9 cellular contexts compared by ENCODE assay signal in genomic region chr9:127449332-127449966, GRCh38. TPM values are rescaled to one million over a fixed set of nuclear protein-coding genes. Genes with fewer than 3 reads are reported as not detected.
DNase-seq lines count a peak whose midpoint lies in the region; ATAC-seq, FAIRE-seq and TF ChIP-seq lines count a peak whose summit lies in the region.
"Had no signal": no experiment of that assay in that cellular context is flagged by ENCODE, and none has a peak within 500 bp of the region (broad histone marks: within the 10 kb centered on the region; RNA-seq: fewer than 3 reads in every experiment).

No MANE protein-coding gene starts in this region.

- H4K20me1 ChIP-seq in PC-3 (ENCODE audit: low read length), result peaks cover 50% of the 10 kb centered on the region
- peaks cover 20 to 27% of the 10 kb centered on the region in 2 experiments for H4K20me1 ChIP-seq in H1 (replicated peaks in 1 of 2; ENCODE audit: control insufficient read depth in 1 of 2, insufficient read depth in 2 of 2, low read length in 2 of 2)

- no peaks in the 10 kb centered on the region for H3K27me3 Mint-ChIP-seq in osteocyte (ENCODE audit: unreplicated experiment)

- intact Hi-C loops in PC-3 (cut with micrococcal nuclease), result no loop called here

- peak overlapping the region; percentile 78; the same call in 1 of the 2 replicates for H3K27ac ChIP-seq in PC-3 (ENCODE audit: low read length)
- H3K27ac ChIP-seq in H1 (ENCODE audit: low read depth, low read length), result peak overlapping the region; percentile 56

- no peak for TF ChIP-seq CTCF in PC-3 (conservative IDR thresholded peaks at IDR 0.05; ENCODE audit: low read depth, low read length)
- TF ChIP-seq CTCF in H1 (IDR thresholded peaks at IDR 0.05; ENCODE audit: control extremely low read depth in 1 of 3, insufficient read depth in 1 of 3, low read depth in 1 of 3, low read length in 3 of 3), result no peak
- TF ChIP-seq CTCF in osteocyte (IDR thresholded peaks at IDR 0.05), result no peak

- no peak overlapping the region for H3K56ac ChIP-seq in H1 (replicated peaks; ENCODE audit: insufficient read length, low read depth, low read length)

- no peaks in the 10 kb centered on the region for H3K9me2 ChIP-seq in PC-3 (replicated peaks; ENCODE audit: low read length)

- H2BK12ac ChIP-seq in H1 (ENCODE audit: low read depth, low read length), result no peak overlapping the region

- H3K9ac ChIP-seq in PC-3 (ENCODE audit: low read length) (peak overlapping the region; percentile 98), H1 (replicated peaks in 1 of 4; ENCODE audit: extremely low read depth in 1 of 4, low read depth in 3 of 4, low read length in 3 of 4) (peak overlapping the region; percentile 92 to 99 (median 98))

- BruUV-seq in PC-3 (replicated peaks; lab: Mats Ljungman, UMichigan), result no TSS peak

- peaks cover 13% of the 10 kb centered on the region for H3K4me1 ChIP-seq in PC-3 (ENCODE audit: insufficient read depth, low read length)
- peaks cover 0 to 6% (median 4%) of the 10 kb centered on the region in 4 experiments; a peak in 4 of 7 replicates for H3K4me1 ChIP-seq in H1 (replicated peaks in 1 of 4; ENCODE audit: control insufficient read depth in 3 of 4, insufficient read depth in 4 of 4, low read length in 3 of 4)

- H2BK120ac ChIP-seq in H1 (replicated peaks; ENCODE audit: low read depth, low read length), result no peak overlapping the region

- FAIRE-seq in H1 (lab: Jason Lieb, UNC), result no peak

- DNase-seq in ELR (ENCODE audit: low read depth), result peak; percentile 42
- DNase-seq in PC-3, result no peak
- DNase-seq in H1 (ENCODE audit: low read depth in 1 of 2, low spot score in 2 of 2), result no peak
- DNase-seq in osteocyte (ENCODE audit: extremely low spot score, unreplicated experiment), result no peak
- DNase-seq in DMS79 treated with DMSO at 0.1 percent for 48 hours (lab: John Stamatoyannopoulos, UW), result no peak
- DNase-seq in COLO668 (lab: John Stamatoyannopoulos, UW; ENCODE audit: unreplicated experiment), result no peak
- DNase-seq in MV-4-11 (lab: John Stamatoyannopoulos, UW), result no peak

- no peak overlapping the region for H3K14ac ChIP-seq in H1 (ENCODE audit: insufficient read length)

- CTCF ChIA-PET in PC-3 (lab: Charles Lee) (no interaction called here), H1 (lab: Charles Lee; ENCODE audit: partially characterized antibody) (interaction anchor here (1.2 kb wide), 1 partner anchor 78 kb away, joined by 3 read pairs; no protein-coding TSS in a partner anchor)

- H3K79me2 ChIP-seq in PC-3 (ENCODE audit: low read length) (peaks cover 46% of the 10 kb centered on the region), H1 (ENCODE audit: control insufficient read depth in 1 of 2, insufficient read depth in 2 of 2, low read length in 2 of 2) (peaks cover 17 to 38% of the 10 kb centered on the region in 2 experiments)

- H3K9me3 ChIP-seq in PC-3 (ENCODE audit: low read length), result no peaks in the 10 kb centered on the region
- 0 out of 4 replicates have a peak, but pooled peaks cover 0 to 1% of the 10 kb centered on the region in 2 experiments for H3K9me3 ChIP-seq in H1 (ENCODE audit: insufficient read depth in 2 of 2, low read depth in 1 of 2, low read length in 1 of 2)

- H3K23me2 ChIP-seq in H1 (ENCODE audit: low read depth, low read length), result peaks cover 19% of the 10 kb centered on the region

- peak in 1 of 2 experiments; percentile 65; a peak in 1 of 3 replicates for TF ChIP-seq POLR2A in H1 (IDR thresholded peaks at IDR 0.05; ENCODE audit: control extremely low read depth in 1 of 2, low read depth in 2 of 2, low read length in 2 of 2)

- no peak overlapping the region for H4K91ac ChIP-seq in H1 (replicated peaks; ENCODE audit: insufficient read length, low read length)

- peak overlapping the region; percentile 92 for H3K4me3 Mint-ChIP-seq in osteocyte (ENCODE audit: unreplicated experiment)

- H4K5ac ChIP-seq in H1 (ENCODE audit: insufficient read length, low read depth, low read length), result no peak overlapping the region

- no peak overlapping the region for H2AK5ac ChIP-seq in H1 (ENCODE audit: low read depth, low read length)

- no peaks in the 10 kb centered on the region for H3K9me3 Mint-ChIP-seq in osteocyte (ENCODE audit: unreplicated experiment)

- H2BK5ac ChIP-seq in H1 (ENCODE audit: low read depth, low read length), result peak overlapping the region; percentile 73; the same call in 1 of the 2 replicates

- H3K4me2 ChIP-seq in PC-3 (ENCODE audit: low read length) (peak overlapping the region; percentile 99), H1 (ENCODE audit: insufficient read depth in 1 of 2, low read depth in 2 of 2, low read length in 2 of 2) (peak overlapping the region; percentile 95 to 100)

- POLR2A ChIA-PET in PC-3 (lab: Charles Lee; ENCODE audit: unreplicated experiment) (no interaction called here), H1 (lab: Charles Lee; ENCODE audit: partially characterized antibody) (interaction anchor here (0.7 to 9.0 kb wide), 30 partner anchors 9 to 474 kb away, joined by 3 to 125 read pairs (median 6); partner anchors contain the start of genes SLC2A8, TTC16 and ZNF79)

- H3K36me3 ChIP-seq in PC-3 (ENCODE audit: low read depth, low read length) (peaks cover 46% of the 10 kb centered on the region), H1 (ENCODE audit: control insufficient read depth in 2 of 4, insufficient read depth in 4 of 4, low read length in 3 of 4) (peaks cover 36 to 63% (median 49%) of the 10 kb centered on the region in 4 experiments)

- ATAC-seq in PC-3 (no peak), GM18517 (IDR thresholded peaks at IDR 0.05; ENCODE audit: unreplicated experiment) (no peak)
- ATAC-seq: left lobe of liver had no signal

- peaks cover 40% of the 10 kb centered on the region for H3K4me1 Mint-ChIP-seq in osteocyte (ENCODE audit: unreplicated experiment)

- no peak overlapping the region for H3K23ac ChIP-seq in H1 (ENCODE audit: insufficient read length)

- H3K4ac ChIP-seq in H1 (replicated peaks; ENCODE audit: insufficient read length, low read depth, low read length), result no peak overlapping the region

- WGBS in H1 (ENCODE audit: extremely low coverage in 1 of 2, insufficient coverage in 1 of 2, insufficient read length in 1 of 2, insufficient replicate concordance in 2 of 2, low coverage in 1 of 2, low lambda C conversion rate in 2 of 2, missing lambda C conversion rate in 1 of 2), 2 experiments, result 66% methylated on average over 5 of the region's 5 CpGs; no CpG with 5 or more reads in 1 of the 2 experiments

- H3K27me3 ChIP-seq in PC-3 (ENCODE audit: low read length) (no peaks in the 10 kb centered on the region), H1 (replicated peaks in 1 of 4; ENCODE audit: control insufficient read depth in 3 of 4, extremely low read depth in 1 of 4, insufficient read depth in 3 of 4, low read length in 3 of 4) (no peaks in the 10 kb centered on the region)

- H3F3A ChIP-seq in PC-3 (ENCODE audit: low read length, unreplicated experiment), result peaks cover 7% of the 10 kb centered on the region

- TF ChIP-seq EP300 in H1 (IDR thresholded peaks at IDR 0.05; ENCODE audit: borderline replicate concordance in 1 of 2, low read depth in 2 of 2, low read length in 2 of 2), result no peak

- H4K8ac ChIP-seq in H1 (ENCODE audit: extremely low read depth, insufficient read depth, low read length), result no peak overlapping the region

- H2BK20ac ChIP-seq in H1 (ENCODE audit: low read length), result no peak overlapping the region

- H3K27ac Mint-ChIP-seq in osteocyte (ENCODE audit: unreplicated experiment), result peak overlapping the region; percentile 97

- H3K4me3 ChIP-seq in PC-3 (ENCODE audit: low read length), result peak overlapping the region; percentile 84
- H3K4me3 ChIP-seq in H1 (ENCODE audit: extremely low read depth in 1 of 4, insufficient read depth in 2 of 4, low read depth in 3 of 4, low read length in 4 of 4), result peak overlapping the region; percentile 85 to 99 (median 88)

- H2AFZ ChIP-seq in PC-3 (ENCODE audit: low read length) (no peak overlapping the region), H1 (ENCODE audit: low read length) (no peak overlapping the region)

- H3K79me1 ChIP-seq in H1 (ENCODE audit: low read depth, low read length), result peaks cover 7% of the 10 kb centered on the region; the same call in 1 of the 2 replicates

- H3K36me3 Mint-ChIP-seq in osteocyte (ENCODE audit: unreplicated experiment), result peaks cover 50% of the 10 kb centered on the region

- no peak overlapping the region for H3K18ac ChIP-seq in H1 (ENCODE audit: extremely low read depth, low read length)

- H2BK15ac ChIP-seq in H1 (ENCODE audit: low read length), result no peak overlapping the region

- TF ChIP-seq RAD21 in H1 (IDR thresholded peaks at IDR 0.05 in 1 of 2, conservative IDR thresholded peaks at IDR 0.05 in 1 of 2; ENCODE audit: low read depth in 2 of 2, low read length in 2 of 2), result no peak

RNA-seq across cellular contexts. Expression of gene RPL12, which starts 1.8 kb away (rescaled TPM):
- total RNA-seq in PC-3 (2014; rRNA removed) (1,109 and 1,417 TPM in 2 replicates), osteocyte (1,078 and 1,108 TPM in 2 replicates)
- total RNA-seq in H1 (2021; fragmentation: NEBNext Ultra II Directional; extraction: Animal tissue kit (Norgen Biotek cat#: 25700)), result 1,993 and 2,006 TPM in 2 replicates
- polyA plus RNA-seq in H1 (2011; rRNA removed), result 4,427 and 4,892 TPM in 2 replicates
- 5,729 TPM for polyA plus RNA-seq in H1 (2011; cell fraction: cytosol; rRNA removed)
- polyA plus RNA-seq in H1 (2011; cell fraction: nucleus; rRNA removed), result 1,855 TPM
- 3,132 to 3,522 TPM (median 3,375 TPM) in 4 replicates for polyA plus RNA-seq in H1 (2012, experiment 1 of 2)
- polyA plus RNA-seq in H1 (2012, experiment 2 of 2), result 5,820 TPM
- polyA plus RNA-seq in H1 (2013, experiment 1 of 2), result 3,402 TPM
- 3,308 TPM for polyA plus RNA-seq in H1 (2013, experiment 2 of 2)
- polyA minus RNA-seq in H1 (2011; rRNA and poly(A)+ RNA removed), result 609 and 632 TPM in 2 replicates
- 823 TPM for polyA minus RNA-seq in H1 (2011; cell fraction: cytosol; rRNA and poly(A)+ RNA removed)
- polyA minus RNA-seq in H1 (2011; cell fraction: nucleus; rRNA and poly(A)+ RNA removed), result 843 TPM

RNA-seq across cellular contexts. Expression of gene LRSAM1, which starts 1.9 kb away (rescaled TPM):
- total RNA-seq in PC-3 (2014; rRNA removed), result 9.6 and 11.1 TPM in 2 replicates
- total RNA-seq in H1 (2021; fragmentation: NEBNext Ultra II Directional; extraction: Animal tissue kit (Norgen Biotek cat#: 25700)), result 18.3 and 18.8 TPM in 2 replicates
- 9.7 and 16.2 TPM in 2 replicates for polyA plus RNA-seq in H1 (2011; rRNA removed)
- polyA plus RNA-seq in H1 (2011; cell fraction: cytosol; rRNA removed), result 14.4 TPM
- polyA plus RNA-seq in H1 (2011; cell fraction: nucleus; rRNA removed), result 38.1 TPM
- 13.0 to 19.6 TPM (median 17.2 TPM) in 4 replicates for polyA plus RNA-seq in H1 (2012, experiment 1 of 2)
- 17.2 TPM for polyA plus RNA-seq in H1 (2012, experiment 2 of 2)
- polyA plus RNA-seq in H1 (2013, experiment 1 of 2), result 10.1 TPM
- polyA plus RNA-seq in H1 (2013, experiment 2 of 2), result 9.4 TPM
- 9.7 and 10.9 TPM in 2 replicates for polyA minus RNA-seq in H1 (2011; rRNA and poly(A)+ RNA removed)
- 12.3 TPM for polyA minus RNA-seq in H1 (2011; cell fraction: cytosol; rRNA and poly(A)+ RNA removed)
- polyA minus RNA-seq in H1 (2011; cell fraction: nucleus; rRNA and poly(A)+ RNA removed), result 21.2 TPM
- 23.5 and 26.0 TPM in 2 replicates for total RNA-seq in osteocyte

RNA-seq across cellular contexts. Expression of gene ZNF79, which starts 25.3 kb away (rescaled TPM):
- total RNA-seq in PC-3 (2014; rRNA removed), result 4.9 and 5.8 TPM in 2 replicates
- total RNA-seq in H1 (2021; fragmentation: NEBNext Ultra II Directional; extraction: Animal tissue kit (Norgen Biotek cat#: 25700)), result 7.4 and 7.6 TPM in 2 replicates
- 2.4 and 2.7 TPM in 2 replicates for polyA plus RNA-seq in H1 (2011; rRNA removed)
- 3.0 TPM for polyA plus RNA-seq in H1 (2011; cell fraction: cytosol; rRNA removed)
- polyA plus RNA-seq in H1 (2011; cell fraction: nucleus; rRNA removed), result 4.6 TPM
- polyA plus RNA-seq in H1 (2012, experiment 1 of 2), result 3.8 to 4.6 TPM (median 4.2 TPM) in 4 replicates
- polyA plus RNA-seq in H1 (2012, experiment 2 of 2), result 0.77 TPM
- polyA plus RNA-seq in H1 (2013, experiment 1 of 2), result 1.8 TPM
- polyA plus RNA-seq in H1 (2013, experiment 2 of 2), result 2.0 TPM
- polyA minus RNA-seq in H1 (2011; rRNA and poly(A)+ RNA removed), result 20.6 and 21.1 TPM in 2 replicates
- polyA minus RNA-seq in H1 (2011; cell fraction: cytosol; rRNA and poly(A)+ RNA removed), result 6.9 TPM
- 18.3 TPM for polyA minus RNA-seq in H1 (2011; cell fraction: nucleus; rRNA and poly(A)+ RNA removed)
- total RNA-seq in osteocyte, result 9.0 and 11.5 TPM in 2 replicates

RNA-seq across cellular contexts. Expression of gene SLC2A8, which starts 52.5 kb away (rescaled TPM):
- total RNA-seq in PC-3 (2014; rRNA removed) (29.0 and 43.7 TPM in 2 replicates), osteocyte (18.2 and 18.7 TPM in 2 replicates)
- 24.6 and 25.6 TPM in 2 replicates for total RNA-seq in H1 (2021; fragmentation: NEBNext Ultra II Directional; extraction: Animal tissue kit (Norgen Biotek cat#: 25700))
- 30.9 and 36.4 TPM in 2 replicates for polyA plus RNA-seq in H1 (2011; rRNA removed)
- polyA plus RNA-seq in H1 (2011; cell fraction: cytosol; rRNA removed), result 21.7 TPM
- polyA plus RNA-seq in H1 (2011; cell fraction: nucleus; rRNA removed), result 65.2 TPM
- 13.3 to 27.8 TPM (median 23.7 TPM) in 4 replicates for polyA plus RNA-seq in H1 (2012, experiment 1 of 2)
- polyA plus RNA-seq in H1 (2012, experiment 2 of 2), result 25.4 TPM
- 24.7 TPM for polyA plus RNA-seq in H1 (2013, experiment 1 of 2)
- 24.9 TPM for polyA plus RNA-seq in H1 (2013, experiment 2 of 2)
- polyA minus RNA-seq in H1 (2011; rRNA and poly(A)+ RNA removed), result 18.3 and 19.1 TPM in 2 replicates
- polyA minus RNA-seq in H1 (2011; cell fraction: cytosol; rRNA and poly(A)+ RNA removed), result 19.2 TPM
- 24.4 TPM for polyA minus RNA-seq in H1 (2011; cell fraction: nucleus; rRNA and poly(A)+ RNA removed)
